Comparison of ENCODE assay signal across 17 cellular contexts in genomic region chr10:130066743-130067142, GRCh38. TPM values are rescaled to one million over a fixed set of nuclear protein-coding genes. Genes with fewer than 3 reads are reported as not detected.
DNase-seq lines count a peak whose midpoint lies in the region; ATAC-seq, FAIRE-seq and TF ChIP-seq lines count a peak whose summit lies in the region.
"Had no signal": no experiment of that assay in that cellular context is flagged by ENCODE, and none has a peak within 500 bp of the region (broad histone marks: within the 10 kb centered on the region; RNA-seq: fewer than 3 reads in every experiment).

No MANE protein-coding gene starts in this region.

- no peak overlapping the region for H3K27ac ChIP-seq in A549
- H3K27ac ChIP-seq: C4-2B had no signal

- POLR2A ChIA-PET in A549 (lab: Yijun Ruan, JAX), result no interaction called here

- TF ChIP-seq EP300 in A549 (IDR thresholded peaks at IDR 0.05), result no peak

- no peak overlapping the region for H3K4me2 ChIP-seq in A549
- H3K4me2 ChIP-seq: GM23338 had no signal

- H3K4me3 ChIP-seq in A549, result no peak overlapping the region
- H3K4me3 ChIP-seq: GM23338 had no signal

- no peak for FAIRE-seq in A549 (lab: Jason Lieb, UNC)
- FAIRE-seq: GM12892, HTR-8/SVneo had no signal

- H3K4me1 ChIP-seq in A549, result no peaks in the 10 kb centered on the region

- no peak for TF ChIP-seq RAD21 in A549 (conservative IDR thresholded peaks at IDR 0.05 in 1 of 2, IDR thresholded peaks at IDR 0.05 in 1 of 2)

- DNase-seq in NCI-H2029 (lab: John Stamatoyannopoulos, UW), result peak; percentile 11
- no peak for DNase-seq in NCI-H2029 treated with DMSO at 0.1 percent for 48 hours (lab: John Stamatoyannopoulos, UW)
- no peak for DNase-seq in A549 (ENCODE audit: low read depth in 1 of 2, low spot score in 1 of 2)
- peak; percentile 41 for DNase-seq in COLO668 (lab: John Stamatoyannopoulos, UW; ENCODE audit: unreplicated experiment)
- peak; percentile 8 for DNase-seq in NAMALWA (ENCODE audit: low spot score)
- no peak for DNase-seq in HK-2 (ENCODE audit: unreplicated experiment)
- DNase-seq: 8988T; ACHN; CD8-positive, alpha-beta T cell; DND-41; GDM1; H7 had no signal

- WGBS in A549 (ENCODE audit: missing lambda C conversion rate), result 25% methylated on average over 7 of the region's 7 CpGs

- CTCF ChIA-PET in A549 (lab: Yijun Ruan, JAX), result no interaction called here

- ATAC-seq in A549 (no peak), HG02884 (IDR thresholded peaks at IDR 0.05; ENCODE audit: unreplicated experiment) (no peak)
- ATAC-seq: CD8-positive, alpha-beta T cell; GM23338 had no signal

- H3K9me3 ChIP-seq in A549, result no peaks in the 10 kb centered on the region

- TF ChIP-seq POLR2A in A549 (IDR thresholded peaks at IDR 0.05; ENCODE audit: low read length), result no peak

- TF ChIP-seq CTCF in A549 (IDR thresholded peaks at IDR 0.05), result no peak

TF ChIP-seq in A549, 52 proteins besides CTCF, POLR2A, EP300 and RAD21:
- TF ChIP-seq MAFK (IDR thresholded peaks at IDR 0.05; ENCODE audit: partially characterized antibody) (peak; percentile 60), RCOR1 (IDR thresholded peaks at IDR 0.05; ENCODE audit: low read depth, low read length) (no peak), NR3C1 (IDR thresholded peaks at IDR 0.05) (no peak), NPAS2 (CRISPR knock-in tag; IDR thresholded peaks at IDR 0.05; ENCODE audit: borderline replicate concordance) (no peak)

RNA-seq across cellular contexts. Expression of gene C10orf143, which starts 43.9 kb away (rescaled TPM):
- polyA plus RNA-seq in A549 (2011; rRNA removed) (1.5 and 1.6 TPM in 2 replicates), A549 (2017; fragmentation: RNase III; extraction: RNeasy Plus Mini Kit Qiagen cat#74134 plus additional on column Dnase treatment) (1.2 to 1.6 TPM (median 1.5 TPM) in 3 replicates)
- 0.44 and 0.58 TPM in 2 replicates for polyA plus RNA-seq in A549 (2012; cell fraction: cytosol; rRNA removed)
- 0.89 and 0.92 TPM in 2 replicates for polyA plus RNA-seq in A549 (2012; cell fraction: nucleus; rRNA removed)
- 0.92 and 0.95 TPM in 2 replicates for polyA minus RNA-seq in A549 (2011; rRNA and poly(A)+ RNA removed)

Comparison
In these comparisons a context has a peak if more than half of its experiments do, and no peak if none do; other contexts are left out.
1. DNase-seq: peak in NCI-H2029 (single experiment), COLO668 (single experiment) and NAMALWA (single experiment); none in NCI-H2029 treated with DMSO at 0.1 percent for 48 hours (single experiment), A549 (0 of 2) and HK-2 (single experiment).